Comparison of ENCODE assay signal across 12 cellular contexts in the genomic region with DNA sequence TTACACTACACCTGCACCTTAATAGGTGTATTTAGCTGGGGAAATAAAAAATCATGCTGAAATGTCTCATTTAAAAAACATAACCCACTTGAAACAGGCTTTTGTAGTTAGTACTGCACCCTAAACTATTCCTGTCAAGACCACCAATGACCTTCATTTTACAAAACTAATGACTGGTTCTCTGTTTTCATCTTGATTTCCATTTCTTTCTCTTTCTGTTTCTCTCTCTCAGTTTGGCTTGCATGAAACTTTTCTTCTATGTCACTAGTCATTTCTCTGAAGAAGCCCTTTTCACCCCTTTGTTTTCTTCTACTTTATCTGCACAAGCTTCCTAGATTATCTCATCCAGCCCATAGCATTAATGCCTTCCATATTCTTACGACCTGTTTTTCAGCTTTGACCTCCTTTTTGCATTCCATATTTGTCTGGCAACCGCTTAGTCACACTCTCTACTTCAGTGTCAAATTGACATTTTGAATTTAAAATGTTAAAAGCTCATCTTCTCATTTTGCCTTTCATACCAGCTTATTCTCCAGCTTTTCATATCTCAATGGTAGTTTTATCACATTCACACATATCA. TPM values are rescaled to one million over a fixed set of nuclear protein-coding genes. Genes with fewer than 3 reads are reported as not detected.
DNase-seq lines count a peak whose midpoint lies in the region; ATAC-seq, FAIRE-seq and TF ChIP-seq lines count a peak whose summit lies in the region.
"Had no signal": no experiment of that assay in that cellular context is flagged by ENCODE, and none has a peak within 500 bp of the region (broad histone marks: within the 10 kb centered on the region; RNA-seq: fewer than 3 reads in every experiment).

No MANE protein-coding gene starts in this region.

- H3K27ac ChIP-seq in CD4-positive, CD25-positive, alpha-beta regulatory T cell (ENCODE audit: insufficient read depth, low read length, poor library complexity, severe bottlenecking) = no peak overlapping the region
- H3K27ac ChIP-seq in PC-9 (no peak overlapping the region), H1 (ENCODE audit: low read depth, low read length) (no peak overlapping the region)

- H3K36me3 Mint-ChIP-seq in CD4-positive, CD25-positive, alpha-beta regulatory T cell = peaks cover 3% of the 10 kb centered on the region

- H3K79me2 ChIP-seq in PC-9 (ENCODE audit: low read depth) (no peaks in the 10 kb centered on the region), H1 (ENCODE audit: control insufficient read depth in 1 of 2, insufficient read depth in 2 of 2, low read length in 2 of 2) (no peaks in the 10 kb centered on the region)

- H3F3A ChIP-seq in PC-9 (ENCODE audit: insufficient read depth, low read depth) = peaks cover 17% of the 10 kb centered on the region

- H3K9ac ChIP-seq in H1 (replicated peaks in 1 of 4; ENCODE audit: extremely low read depth in 1 of 4, low read depth in 3 of 4, low read length in 3 of 4) = no peak overlapping the region

- H4K5ac ChIP-seq in H1 (ENCODE audit: insufficient read length, low read depth, low read length) = no peak overlapping the region

- no peak overlapping the region; the same call in 1 of the 2 replicates for H2BK12ac ChIP-seq in H1 (ENCODE audit: low read depth, low read length)

- no peak overlapping the region for H3K56ac ChIP-seq in H1 (replicated peaks; ENCODE audit: insufficient read length, low read depth, low read length)

- H2BK120ac ChIP-seq in H1 (replicated peaks; ENCODE audit: low read depth, low read length) = no peak overlapping the region

- H3K4me1 Mint-ChIP-seq in CD4-positive, CD25-positive, alpha-beta regulatory T cell = peaks cover 38 to 53% (median 45%) of the 10 kb centered on the region in 4 donors
- H3K4me1 Mint-ChIP-seq: nephron had no signal

- H3K9me3 Mint-ChIP-seq in CD4-positive, CD25-positive, alpha-beta regulatory T cell = peaks cover 0 to 8% (median 0%) of the 10 kb centered on the region in 7 donors

- H2BK20ac ChIP-seq in H1 (ENCODE audit: low read length) = no peak overlapping the region

- H3K4ac ChIP-seq in H1 (replicated peaks; ENCODE audit: insufficient read length, low read depth, low read length) = no peak overlapping the region

- no peak overlapping the region for H4K91ac ChIP-seq in H1 (replicated peaks; ENCODE audit: insufficient read length, low read length)

- H3K27me3 Mint-ChIP-seq in CD4-positive, CD25-positive, alpha-beta regulatory T cell = no peaks in the 10 kb centered on the region

- no peak overlapping the region for H3K18ac ChIP-seq in H1 (ENCODE audit: extremely low read depth, low read length)

- no peaks in the 10 kb centered on the region for H3K9me3 ChIP-seq in CD4-positive, CD25-positive, alpha-beta regulatory T cell (ENCODE audit: control insufficient read depth in 2 of 2, low read length in 2 of 2)
- H3K9me3 ChIP-seq in PC-9 (ENCODE audit: insufficient read depth, low read depth) (no peaks in the 10 kb centered on the region), H1 (ENCODE audit: insufficient read depth in 2 of 2, low read depth in 1 of 2, low read length in 1 of 2) (peaks cover 0 to 4% of the 10 kb centered on the region in 2 experiments; a peak in 1 of 4 replicates)

- H4K8ac ChIP-seq in H1 (ENCODE audit: extremely low read depth, insufficient read depth, low read length) = no peak overlapping the region

- H3K14ac ChIP-seq in H1 (ENCODE audit: insufficient read length) = no peak overlapping the region

- WGBS in H1 (ENCODE audit: extremely low coverage in 1 of 2, insufficient coverage in 1 of 2, insufficient read length in 1 of 2, insufficient replicate concordance in 2 of 2, low coverage in 1 of 2, low lambda C conversion rate in 2 of 2, missing lambda C conversion rate in 1 of 2), 2 experiments = 87% methylated on average over 2 of the region's 2 CpGs; no CpG with 5 or more reads in 1 of the 2 experiments

- peak overlapping the region; percentile 7; the same call in 1 of the 2 replicates for H2AFZ ChIP-seq in PC-9
- H2AFZ ChIP-seq in H1 (ENCODE audit: low read length) = 0 out of 2 replicates have a peak overlapping the region, but pooled peaks have one; percentile 1

- no peak overlapping the region for H2BK15ac ChIP-seq in H1 (ENCODE audit: low read length)

- peak overlapping the region; percentile 26; the same call in 1 of the 2 replicates for H3K4me2 ChIP-seq in PC-9
- H3K4me2 ChIP-seq in H1 (ENCODE audit: insufficient read depth in 1 of 2, low read depth in 2 of 2, low read length in 2 of 2) = no peak overlapping the region

- H3K27me3 ChIP-seq in CD4-positive, CD25-positive, alpha-beta regulatory T cell (ENCODE audit: control insufficient read depth, insufficient read depth, low read length) = no peaks in the 10 kb centered on the region
- H3K27me3 ChIP-seq in PC-9 (ENCODE audit: insufficient read depth, low read depth) (no peaks in the 10 kb centered on the region), H1 (replicated peaks in 1 of 4; ENCODE audit: control insufficient read depth in 3 of 4, extremely low read depth in 1 of 4, insufficient read depth in 3 of 4, low read length in 3 of 4) (no peaks in the 10 kb centered on the region)

- no peak for TF ChIP-seq RAD21 in H1 (IDR thresholded peaks at IDR 0.05 in 1 of 2, conservative IDR thresholded peaks at IDR 0.05 in 1 of 2; ENCODE audit: low read depth in 2 of 2, low read length in 2 of 2)

- peak in 1 of 3 donors; percentile 55 for DNase-seq in CD4-positive, CD25-positive, alpha-beta regulatory T cell
- no peak for DNase-seq in GM19239 (ENCODE audit: insufficient read length, low spot score)
- DNase-seq in PC-9 = no peak
- no peak for DNase-seq in H1 (ENCODE audit: low read depth in 1 of 2, low spot score in 2 of 2)
- DNase-seq in OCI-M2 (lab: John Stamatoyannopoulos, UW; ENCODE audit: unreplicated experiment) = no peak
- DNase-seq in NCI-H1048 (lab: John Stamatoyannopoulos, UW) = no peak
- DNase-seq: activated effector memory CD4-positive, alpha-beta T cell treated with anti-CD3 and anti-CD28 coated beads, Interleukin-2, amount 50 U/mL, for 16 hours; NCI-H146 had no signal

- TF ChIP-seq EP300 in H1 (IDR thresholded peaks at IDR 0.05; ENCODE audit: borderline replicate concordance in 1 of 2, low read depth in 2 of 2, low read length in 2 of 2) = no peak

- peaks cover 50% of the 10 kb centered on the region for H3K4me1 ChIP-seq in CD4-positive, CD25-positive, alpha-beta regulatory T cell (ENCODE audit: control insufficient read depth, insufficient read depth, low read length, poor library complexity, severe bottlenecking)
- H3K4me1 ChIP-seq in PC-9 (replicated peaks; ENCODE audit: insufficient read depth) (peaks cover 50% of the 10 kb centered on the region), H1 (replicated peaks in 1 of 4; ENCODE audit: control insufficient read depth in 3 of 4, insufficient read depth in 4 of 4, low read length in 3 of 4) (no peaks in the 10 kb centered on the region; a peak in 1 of 7 replicates)

- H4K20me1 ChIP-seq in PC-9 (ENCODE audit: insufficient read depth) (no peaks in the 10 kb centered on the region), H1 (replicated peaks in 1 of 2; ENCODE audit: control insufficient read depth in 1 of 2, insufficient read depth in 2 of 2, low read length in 2 of 2) (no peaks in the 10 kb centered on the region)

- no peak for TF ChIP-seq POLR2A in H1 (IDR thresholded peaks at IDR 0.05; ENCODE audit: control extremely low read depth in 1 of 2, low read depth in 2 of 2, low read length in 2 of 2)

- H3K9me2 ChIP-seq in PC-9 (ENCODE audit: insufficient read depth) = no peaks in the 10 kb centered on the region

- POLR2A ChIA-PET in PC-9 (lab: Charles Lee; ENCODE audit: unreplicated experiment) (interaction anchor here (0.6 kb wide), 2 partner anchors 103 to 137 kb away, joined by 3 read pairs; a partner anchor contains a TSS), H1 (lab: Charles Lee; ENCODE audit: partially characterized antibody) (no interaction called here)

- no peak for ATAC-seq in CD4-positive, CD25-positive, alpha-beta regulatory T cell (ENCODE audit: low read depth in 2 of 2)
- no peak for ATAC-seq in GM21381 (IDR thresholded peaks at IDR 0.05; ENCODE audit: unreplicated experiment)
- no peak for ATAC-seq in GM18873 (IDR thresholded peaks at IDR 0.05; ENCODE audit: low FRiP score, unreplicated experiment)

- CTCF ChIA-PET in PC-9 (lab: Charles Lee) (interaction anchor here (0.5 to 1.2 kb wide), 2 partner anchors 44 to 1137 kb away, joined by 9 read pairs; no protein-coding TSS in a partner anchor), H1 (lab: Charles Lee; ENCODE audit: partially characterized antibody) (interaction anchor here (0.6 to 10.7 kb wide), 4 partner anchors 17 to 358 kb away, joined by 3 to 278 read pairs (median 28); no protein-coding TSS in a partner anchor)

- peak; percentile 88 for FAIRE-seq in GM19239 (lab: Jason Lieb, UNC)
- no peak for FAIRE-seq in H1 (lab: Jason Lieb, UNC)

- H3K23ac ChIP-seq in H1 (ENCODE audit: insufficient read length) = no peak overlapping the region

- peak overlapping the region; percentile 68 for H3K4me3 ChIP-seq in CD4-positive, CD25-positive, alpha-beta regulatory T cell (ENCODE audit: low read depth, low read length)
- H3K4me3 ChIP-seq in PC-9 = no peak overlapping the region
- H3K4me3 ChIP-seq in H1 (ENCODE audit: extremely low read depth in 1 of 4, insufficient read depth in 2 of 4, low read depth in 3 of 4, low read length in 4 of 4) = no peak overlapping the region

- H3K4me3 Mint-ChIP-seq in CD4-positive, CD25-positive, alpha-beta regulatory T cell = peak overlapping the region; percentile 3 to 71 (median 50)
- H3K4me3 Mint-ChIP-seq: nephron had no signal

- no peaks in the 10 kb centered on the region for H3K23me2 ChIP-seq in H1 (ENCODE audit: low read depth, low read length)

- BruUV-seq in PC-9 (replicated peaks; lab: Mats Ljungman, UMichigan) = no TSS peak

- no peak overlapping the region for H2AK5ac ChIP-seq in H1 (ENCODE audit: low read depth, low read length)

- H2BK5ac ChIP-seq in H1 (ENCODE audit: low read depth, low read length) = no peak overlapping the region

- H3K27ac Mint-ChIP-seq in CD4-positive, CD25-positive, alpha-beta regulatory T cell = peak overlapping the region in 2 of 3 donors; percentile 13 to 56
- H3K27ac Mint-ChIP-seq: nephron had no signal

- no peaks in the 10 kb centered on the region for H3K79me1 ChIP-seq in H1 (ENCODE audit: low read depth, low read length)

- H3K36me3 ChIP-seq in CD4-positive, CD25-positive, alpha-beta regulatory T cell (ENCODE audit: control insufficient read depth, insufficient read depth, low read length) = no peaks in the 10 kb centered on the region
- H3K36me3 ChIP-seq in PC-9 (ENCODE audit: low read depth) (no peaks in the 10 kb centered on the region), H1 (ENCODE audit: control insufficient read depth in 2 of 4, insufficient read depth in 4 of 4, low read length in 3 of 4) (no peaks in the 10 kb centered on the region)

- TF ChIP-seq CTCF in PC-9 (conservative IDR thresholded peaks at IDR 0.05) = no peak
- no peak for TF ChIP-seq CTCF in H1 (IDR thresholded peaks at IDR 0.05; ENCODE audit: control extremely low read depth in 1 of 3, insufficient read depth in 1 of 3, low read depth in 1 of 3, low read length in 3 of 3)

- intact Hi-C loops in PC-9 (cut with micrococcal nuclease; ENCODE audit: unreplicated experiment) = loop anchor here (5.0 kb wide), 1 partner anchor 732 kb away; no protein-coding TSS in a partner anchor

RNA-seq across cellular contexts. Expression of a gene that starts 32.7 kb away (rescaled TPM):
- total RNA-seq in CD4-positive, CD25-positive, alpha-beta regulatory T cell = not detected
- polyA plus RNA-seq in CD4-positive, CD25-positive, alpha-beta regulatory T cell = under 1 TPM; 0.49 to 0.78 (median 0.71) TPM
- not detected in 2 replicates for total RNA-seq in PC-9 (2021)
- not detected in 2 replicates for total RNA-seq in H1 (2021; fragmentation: NEBNext Ultra II Directional; extraction: Animal tissue kit (Norgen Biotek cat#: 25700))
- not detected in 2 replicates for polyA plus RNA-seq in H1 (2011; rRNA removed)
- not detected for polyA plus RNA-seq in H1 (2011; cell fraction: cytosol; rRNA removed)
- polyA plus RNA-seq in H1 (2011; cell fraction: nucleus; rRNA removed) = not detected
- polyA plus RNA-seq in H1 (2012, experiment 1 of 2) = not detected in 4 replicates
- polyA plus RNA-seq in H1 (2012, experiment 2 of 2) = not detected
- polyA plus RNA-seq in H1 (2013, experiment 1 of 2) = not detected
- 0.09 TPM for polyA plus RNA-seq in H1 (2013, experiment 2 of 2)
- polyA minus RNA-seq in H1 (2011; rRNA and poly(A)+ RNA removed) = not detected in 2 replicates
- not detected for polyA minus RNA-seq in H1 (2011; cell fraction: cytosol; rRNA and poly(A)+ RNA removed)
- polyA minus RNA-seq in H1 (2011; cell fraction: nucleus; rRNA and poly(A)+ RNA removed) = not detected
- total RNA-seq: skeletal muscle tissue had no signal

RNA-seq across cellular contexts. Expression of a gene that starts 33.9 kb away (rescaled TPM):
- 1,130 TPM for total RNA-seq in CD4-positive, CD25-positive, alpha-beta regulatory T cell
- polyA plus RNA-seq in CD4-positive, CD25-positive, alpha-beta regulatory T cell = 100 to 1,000 TPM; 189 to 259 (median 222) TPM
- not detected in 2 replicates for total RNA-seq in PC-9 (2021)
- not detected in 2 replicates for total RNA-seq in H1 (2021; fragmentation: NEBNext Ultra II Directional; extraction: Animal tissue kit (Norgen Biotek cat#: 25700))
- polyA plus RNA-seq in H1 (2011; rRNA removed) = not detected in 2 replicates
- polyA plus RNA-seq in H1 (2011; cell fraction: cytosol; rRNA removed) = not detected
- not detected for polyA plus RNA-seq in H1 (2011; cell fraction: nucleus; rRNA removed)
- polyA plus RNA-seq in H1 (2012, experiment 1 of 2) = not detected in 4 replicates
- not detected for polyA plus RNA-seq in H1 (2012, experiment 2 of 2)
- polyA plus RNA-seq in H1 (2013, experiment 1 of 2) = not detected
- polyA plus RNA-seq in H1 (2013, experiment 2 of 2) = not detected
- not detected in 2 replicates for polyA minus RNA-seq in H1 (2011; rRNA and poly(A)+ RNA removed)
- not detected for polyA minus RNA-seq in H1 (2011; cell fraction: cytosol; rRNA and poly(A)+ RNA removed)
- not detected for polyA minus RNA-seq in H1 (2011; cell fraction: nucleus; rRNA and poly(A)+ RNA removed)

Comparison
In these comparisons a context has a peak if more than half of its experiments do, and no peak if none do; other contexts are left out.
1. RNA of a gene that starts 33.9 kb away (total RNA-seq): 1,130 TPM in CD4-positive, CD25-positive, alpha-beta regulatory T cell (single experiment); not detected in PC-9 and not detected in H1; every median in the first group is over 1,000 times any median in the second.